1 cellular context compared by ENCODE assay signal in genomic region chr18:23137093-23137640, GRCh38.
A peak's percentile ranks its signal among the peaks of the same experiment; 100 is the strongest.
TF ChIP-seq lines count a peak whose summit lies in the region.

No MANE protein-coding gene starts in this region.

TF ChIP-seq in HEK293, 187 proteins besides CTCF, POLR2A, EP300 and RAD21 (continued from another document):
- TF ChIP-seq ZNF121 (tag by site-specific recombination; IDR thresholded peaks at IDR 0.05) (no peak), ZNF645 (tag by site-specific recombination; IDR thresholded peaks at IDR 0.05) (no peak), PRDM1 (tag by site-specific recombination; IDR thresholded peaks at IDR 0.05) (peak; percentile 68), KLF7 (tag by site-specific recombination; IDR thresholded peaks at IDR 0.05; ENCODE audit: borderline replicate concordance) (no peak), ZBTB7A (tag by site-specific recombination; IDR thresholded peaks at IDR 0.05; ENCODE audit: low read depth) (no peak), SP3 (tag by site-specific recombination; IDR thresholded peaks at IDR 0.05) (peak; percentile 22; the same call in 1 of the 2 replicates), ZNF433 (tag by site-specific recombination; IDR thresholded peaks at IDR 0.05; ENCODE audit: low read depth) (no peak), ZNF513 (tag by site-specific recombination; IDR thresholded peaks at IDR 0.05) (no peak)
